In genomic region chr1:172499636-172500141, GRCh38 we compare ENCODE assay signal across 9 cellular contexts. TPM values are rescaled to one million over a fixed set of nuclear protein-coding genes. Genes with fewer than 3 reads are reported as not detected.
DNase-seq lines count a peak whose midpoint lies in the region; ATAC-seq and TF ChIP-seq lines count a peak whose summit lies in the region.
"Had no signal": no experiment of that assay in that cellular context is flagged by ENCODE, and none has a peak within 500 bp of the region (broad histone marks: within the 10 kb centered on the region; RNA-seq: fewer than 3 reads in every experiment).

No MANE protein-coding gene starts in this region.

- CTCF ChIA-PET in RWPE1 (lab: Yijun Ruan, JAX), result no interaction called here

- H3K9me2 ChIP-seq in hepatocyte (replicated peaks; ENCODE audit: insufficient read depth), result no peaks in the 10 kb centered on the region

- POLR2A ChIA-PET in RWPE1 (lab: Yijun Ruan, JAX; ENCODE audit: low non-redundant PET), result interaction anchor here (0.6 kb wide), 1 partner anchor 10 kb away, joined by 3 read pairs; no protein-coding TSS in a partner anchor

- no peak overlapping the region for H2AFZ ChIP-seq in hepatocyte

- no peak overlapping the region for H3K27ac ChIP-seq in RWPE1
- H3K27ac ChIP-seq in hepatocyte, result peak overlapping the region; percentile 92
- H3K27ac ChIP-seq in vagina, result peak overlapping the region; percentile 7

- ATAC-seq in HG02610 (IDR thresholded peaks at IDR 0.05; ENCODE audit: unreplicated experiment), result no peak

- H3K9me3 ChIP-seq in hepatocyte (ENCODE audit: low read depth) (no peaks in the 10 kb centered on the region), vagina (no peaks in the 10 kb centered on the region)

- intact Hi-C loops in vagina (cut with DNase I), result no loop called here

- no peaks in the 10 kb centered on the region for H3K79me2 ChIP-seq in hepatocyte

- H3K4me3 ChIP-seq in hepatocyte (no peak overlapping the region), vagina (no peak overlapping the region)

- H3K36me3 ChIP-seq in hepatocyte (replicated peaks; ENCODE audit: insufficient read depth, low read depth) (no peaks in the 10 kb centered on the region), vagina (no peaks in the 10 kb centered on the region)

- TF ChIP-seq POLR2A in vagina (IDR thresholded peaks at IDR 0.05), result no peak

- TF ChIP-seq CTCF in RWPE1 (conservative IDR thresholded peaks at IDR 0.05; ENCODE audit: low read depth), result no peak
- TF ChIP-seq CTCF in hepatocyte (IDR thresholded peaks at IDR 0.05; ENCODE audit: poor library complexity), result no peak
- TF ChIP-seq CTCF in vagina (IDR thresholded peaks at IDR 0.05), result no peak

- H3K4me2 ChIP-seq in hepatocyte, result peak overlapping the region; percentile 34

- H4K20me1 ChIP-seq in hepatocyte (ENCODE audit: insufficient read depth, poor library complexity, severe bottlenecking), result no peaks in the 10 kb centered on the region

- H3K4me1 ChIP-seq in hepatocyte (ENCODE audit: insufficient read depth) (peaks cover 41% of the 10 kb centered on the region), vagina (peaks cover 10% of the 10 kb centered on the region)

- peak; percentile 2 for DNase-seq in stimulated activated CD4-positive, alpha-beta T cell treated with anti-CD3 and anti-CD28 coated beads, Interleukin-4, amount 100 ng/mL, for 1 hour
- DNase-seq in stimulated activated CD4-positive, alpha-beta T cell treated with anti-CD3 and anti-CD28 coated beads, Interleukin-12 subunit alpha, Interleukin-12 subunit beta, amount 100 ng/mL, for 4 hours, result no peak
- peak; percentile 17 for DNase-seq in RWPE1 (ENCODE audit: low spot score)
- peak; percentile 85 for DNase-seq in hepatocyte (ENCODE audit: low spot score)
- no peak for DNase-seq in vagina (ENCODE audit: extremely low spot score in 2 of 2)
- DNase-seq in T-helper 1 cell, result no peak
- no peak for DNase-seq in amygdala (lab: John Stamatoyannopoulos, UW)
- DNase-seq: NCI-H2029 had no signal

- WGBS in hepatocyte (ENCODE audit: low lambda C conversion rate, missing lambda C conversion rate), result 78% methylated on average over 3 of the region's 3 CpGs

- H3K27me3 ChIP-seq in hepatocyte (no peaks in the 10 kb centered on the region), vagina (no peaks in the 10 kb centered on the region)

RNA-seq across cellular contexts. Expression of gene SUCO, which starts 33.3 kb away (rescaled TPM):
- total RNA-seq in hepatocyte (97.0 and 113 TPM in 2 replicates), vagina (38.3 TPM)
- polyA plus RNA-seq in hepatocyte, result 39.1 and 43.3 TPM in 2 replicates

RNA-seq across cellular contexts. Expression of gene PIGC, which starts 55.8 kb away (rescaled TPM):
- total RNA-seq in hepatocyte (38.6 and 42.0 TPM in 2 replicates), vagina (14.5 TPM)
- polyA plus RNA-seq in hepatocyte, result 43.3 and 47.0 TPM in 2 replicates

Comparison
In these comparisons a context has a peak if more than half of its experiments do, and no peak if none do; other contexts are left out.
1. DNase-seq: peak in stimulated activated CD4-positive, alpha-beta T cell treated with anti-CD3 and anti-CD28 coated beads, Interleukin-4, amount 100 ng/mL, for 1 hour (single experiment), RWPE1 (single experiment) and hepatocyte (single experiment); none in stimulated activated CD4-positive, alpha-beta T cell treated with anti-CD3 and anti-CD28 coated beads, Interleukin-12 subunit alpha, Interleukin-12 subunit beta, amount 100 ng/mL, for 4 hours (single experiment), vagina (0 of 2), T-helper 1 cell (0 of 5) and amygdala (0 of 56).